25 cellular contexts compared by ENCODE assay signal in the genomic region with DNA sequence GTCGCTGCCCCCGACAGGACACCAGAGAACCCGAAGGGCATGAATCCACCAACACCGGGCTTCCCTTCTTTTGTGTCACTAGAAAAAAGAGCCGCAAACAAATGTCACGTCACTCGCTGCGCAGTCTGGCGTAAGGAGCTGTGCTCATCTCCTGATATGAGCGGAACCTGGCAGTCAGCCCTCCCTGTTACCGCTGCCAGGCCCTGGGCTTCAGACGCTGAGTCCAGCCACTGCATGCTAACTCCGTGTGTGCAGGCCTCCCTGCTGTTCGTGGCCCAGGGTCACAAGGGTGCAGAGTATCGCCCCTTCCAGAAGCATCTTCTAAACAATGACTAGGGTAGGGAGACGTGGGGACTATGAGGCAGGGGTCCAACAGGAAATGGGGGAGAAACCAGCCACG.
DNase-seq lines count a peak whose midpoint lies in the region; ATAC-seq lines count a peak whose summit lies in the region.
"Had no signal": no experiment of that assay in that cellular context is flagged by ENCODE, and none has a peak within 500 bp of the region (broad histone marks: within the 10 kb centered on the region; RNA-seq: fewer than 3 reads in every experiment).

No MANE protein-coding gene starts in this region.

- no peaks in the 10 kb centered on the region for H3K9me3 Mint-ChIP-seq in activated naive CD8-positive, alpha-beta T cell treated with anti-CD3 and anti-CD28 coated beads, Interleukin-2, amount 50 U/mL, for 24 hours
- H3K9me3 Mint-ChIP-seq in activated naive CD8-positive, alpha-beta T cell treated with anti-CD3 and anti-CD28 coated beads for 36 hours, result no peaks in the 10 kb centered on the region
- H3K9me3 Mint-ChIP-seq: IgD-negative memory B cell had no signal

- H3K27me3 ChIP-seq in mesenchymal stem cell (ENCODE audit: control insufficient read depth in 1 of 2, insufficient read depth in 1 of 2, low read length in 2 of 2) (no peaks in the 10 kb centered on the region), aorta (ENCODE audit: control insufficient read depth in 1 of 2, insufficient read depth in 2 of 2, low read length in 1 of 2) (no peaks in the 10 kb centered on the region)
- H3K27me3 ChIP-seq: hepatocyte, thyroid gland had no signal

- peak overlapping the region; percentile 80 for H3K9ac ChIP-seq in mesenchymal stem cell (ENCODE audit: low read length)
- H3K9ac ChIP-seq: parathyroid adenoma had no signal

- H3K4me1 ChIP-seq in mesenchymal stem cell (ENCODE audit: control insufficient read depth, insufficient read depth, low read depth, low read length), result peaks cover 35% of the 10 kb centered on the region
- peaks cover 0 to 2% of the 10 kb centered on the region in 2 donors for H3K4me1 ChIP-seq in aorta (ENCODE audit: control insufficient read depth in 1 of 2, insufficient read depth in 2 of 2, low read length in 2 of 2)
- H3K4me1 ChIP-seq: parathyroid adenoma, thyroid gland had no signal

- H3K18ac ChIP-seq in mesenchymal stem cell (ENCODE audit: low read depth in 1 of 2, low read length in 2 of 2), result peak overlapping the region; percentile 4 to 24

- no peak overlapping the region for H2AK5ac ChIP-seq in mesenchymal stem cell (ENCODE audit: low read length, severe bottlenecking)

- peak overlapping the region; percentile 46 for H3K27ac Mint-ChIP-seq in activated naive CD8-positive, alpha-beta T cell treated with anti-CD3 and anti-CD28 coated beads, Interleukin-2, amount 50 U/mL, for 24 hours
- H3K27ac Mint-ChIP-seq in activated naive CD8-positive, alpha-beta T cell treated with anti-CD3 and anti-CD28 coated beads for 36 hours, result no peak overlapping the region
- H3K27ac Mint-ChIP-seq: B cell had no signal

- H3K4me3 Mint-ChIP-seq in activated naive CD8-positive, alpha-beta T cell treated with anti-CD3 and anti-CD28 coated beads, Interleukin-2, amount 50 U/mL, for 24 hours, result no peak overlapping the region
- no peak overlapping the region for H3K4me3 Mint-ChIP-seq in activated naive CD8-positive, alpha-beta T cell treated with anti-CD3 and anti-CD28 coated beads for 36 hours
- H3K4me3 Mint-ChIP-seq: B cell, IgD-negative memory B cell had no signal

- H3K27me3 Mint-ChIP-seq in activated naive CD8-positive, alpha-beta T cell treated with anti-CD3 and anti-CD28 coated beads, Interleukin-2, amount 50 U/mL, for 24 hours, result no peaks in the 10 kb centered on the region
- H3K27me3 Mint-ChIP-seq in activated naive CD8-positive, alpha-beta T cell treated with anti-CD3 and anti-CD28 coated beads for 36 hours, result no peaks in the 10 kb centered on the region
- H3K27me3 Mint-ChIP-seq: B cell, IgD-negative memory B cell had no signal

- no peak for DNase-seq in activated naive CD8-positive, alpha-beta T cell treated with anti-CD3 and anti-CD28 coated beads, Interleukin-2, amount 50 U/mL, for 24 hours
- DNase-seq in activated naive CD8-positive, alpha-beta T cell treated with anti-CD3 and anti-CD28 coated beads for 36 hours, result no peak
- no peak for DNase-seq in epithelial cell of prostate (ENCODE audit: low read depth, low spot score)
- no peak for DNase-seq in mesenchymal stem cell
- peak; percentile 73 to 88 for DNase-seq in aorta
- DNase-seq in stimulated activated CD4-positive, alpha-beta T cell treated with anti-CD3 and anti-CD28 coated beads, Interleukin-4, amount 100 ng/mL, for 4 hours, result no peak
- DNase-seq: 8988T; activated CD8-positive, alpha-beta memory T cell treated with anti-CD3 and anti-CD28 coated beads, Interleukin-2, amount 50 U/mL, for 48 hours; activated gamma-delta T cell; central memory CD4-positive, alpha-beta T cell; effector memory CD4-positive, alpha-beta T cell; EL; NCI-H1436; NCI-H524; stimulated activated CD4-positive, alpha-beta T cell treated with anti-CD3 and anti-CD28 coated beads, Interleukin-1b, Interleukin-23, amount 100 ng/mL, for 48 hours; stimulated activated naive CD4-positive, alpha-beta T cell treated with Interleukin-2 at 50 U/mL for 16 hours; T-helper 2 cell had no signal

- intact Hi-C loops in aorta (cut with DNase I), result loop anchor here (5.0 kb wide), 2 partner anchors 68 to 73 kb away; a partner anchor contains a TSS

- no peak overlapping the region for H2BK5ac ChIP-seq in mesenchymal stem cell (ENCODE audit: low read depth, low read length, poor library complexity, severe bottlenecking)

- H3K4me3 ChIP-seq in mesenchymal stem cell (ENCODE audit: insufficient read depth in 1 of 2, low read depth in 1 of 2, low read length in 2 of 2) (no peak overlapping the region), aorta (ENCODE audit: low read length in 2 of 2) (no peak overlapping the region)
- H3K4me3 ChIP-seq: hepatocyte, SK-N-MC, thyroid gland had no signal

- peaks cover 44% of the 10 kb centered on the region for H3K79me1 ChIP-seq in mesenchymal stem cell (replicated peaks; ENCODE audit: low read length, poor library complexity, severe bottlenecking)

- no peak overlapping the region for H2BK15ac ChIP-seq in mesenchymal stem cell (ENCODE audit: low read depth, poor library complexity, severe bottlenecking)

- no peak overlapping the region for H2BK12ac ChIP-seq in mesenchymal stem cell (ENCODE audit: low read length in 2 of 2)

- no peak overlapping the region for H4K91ac ChIP-seq in mesenchymal stem cell (ENCODE audit: low read length)

- H3K9me3 ChIP-seq in mesenchymal stem cell (ENCODE audit: control insufficient read depth, low read length) (no peaks in the 10 kb centered on the region), aorta (ENCODE audit: control insufficient read depth, low read length) (no peaks in the 10 kb centered on the region)
- H3K9me3 ChIP-seq: thyroid gland had no signal

- H2BK120ac ChIP-seq in mesenchymal stem cell (ENCODE audit: low read depth, low read length), result no peak overlapping the region

- no peak overlapping the region for H3K14ac ChIP-seq in mesenchymal stem cell (ENCODE audit: low read length in 2 of 2)

- 91% methylated on average over 16 of the region's 17 CpGs for WGBS in mesenchymal stem cell
- 85 to 90% methylated on average over 17 of the region's 17 CpGs for WGBS in aorta, 2 donors

- no peak overlapping the region for H3K23ac ChIP-seq in mesenchymal stem cell (ENCODE audit: low read length in 2 of 2)

- peak overlapping the region; percentile 13 for H3K27ac ChIP-seq in epithelial cell of prostate
- no peak overlapping the region for H3K27ac ChIP-seq in mesenchymal stem cell (ENCODE audit: low read length, poor library complexity, severe bottlenecking)
- H3K27ac ChIP-seq in aorta (ENCODE audit: low read depth in 1 of 2, low read length in 2 of 2), result no peak overlapping the region
- H3K27ac ChIP-seq: hepatocyte, parathyroid adenoma, SK-N-MC had no signal

- H3K36me3 Mint-ChIP-seq in activated naive CD8-positive, alpha-beta T cell treated with anti-CD3 and anti-CD28 coated beads, Interleukin-2, amount 50 U/mL, for 24 hours (ENCODE audit: low read depth), result peaks cover 62% of the 10 kb centered on the region
- H3K36me3 Mint-ChIP-seq in activated naive CD8-positive, alpha-beta T cell treated with anti-CD3 and anti-CD28 coated beads for 36 hours, result peaks cover 37% of the 10 kb centered on the region

- H3K4me2 ChIP-seq in mesenchymal stem cell (ENCODE audit: low read length, poor library complexity, severe bottlenecking), result no peak overlapping the region
- H3K4me2 ChIP-seq: hepatocyte had no signal

- peaks cover 37 to 49% of the 10 kb centered on the region in 2 experiments for H3K36me3 ChIP-seq in mesenchymal stem cell (ENCODE audit: control insufficient read depth in 1 of 2, insufficient read depth in 2 of 2, low read depth in 1 of 2, low read length in 2 of 2)
- H3K36me3 ChIP-seq in aorta (ENCODE audit: control insufficient read depth in 1 of 2, insufficient read depth in 2 of 2, low read length in 1 of 2), result peaks cover 0 to 8% of the 10 kb centered on the region in 2 donors
- H3K36me3 ChIP-seq: thyroid gland had no signal

- H2AFZ ChIP-seq in mesenchymal stem cell (ENCODE audit: low read depth, low read length), result no peak overlapping the region
- H2AFZ ChIP-seq: hepatocyte, parathyroid adenoma had no signal

- H3K4me1 Mint-ChIP-seq in activated naive CD8-positive, alpha-beta T cell treated with anti-CD3 and anti-CD28 coated beads, Interleukin-2, amount 50 U/mL, for 24 hours, result no peaks in the 10 kb centered on the region
- no peaks in the 10 kb centered on the region for H3K4me1 Mint-ChIP-seq in activated naive CD8-positive, alpha-beta T cell treated with anti-CD3 and anti-CD28 coated beads for 36 hours
- H3K4me1 Mint-ChIP-seq: B cell, IgD-negative memory B cell had no signal

- H3K4ac ChIP-seq in mesenchymal stem cell (ENCODE audit: low read depth in 1 of 2, low read length in 2 of 2), result no peak overlapping the region

- no peak overlapping the region for H4K8ac ChIP-seq in mesenchymal stem cell (ENCODE audit: low read length)

- no peak for ATAC-seq in activated naive CD8-positive, alpha-beta T cell treated with anti-CD3 and anti-CD28 coated beads, Interleukin-2, amount 50 U/mL, for 24 hours
- peak; percentile 60 for ATAC-seq in aorta (ENCODE audit: low FRiP score)
- no peak for ATAC-seq in GM18907 (IDR thresholded peaks at IDR 0.05; ENCODE audit: unreplicated experiment)
- ATAC-seq in HG03520 (IDR thresholded peaks at IDR 0.05; ENCODE audit: unreplicated experiment), result no peak

Comparison
In these comparisons a context has a peak if more than half of its experiments do, and no peak if none do; other contexts are left out.
1. DNase-seq: peak in aorta (2 of 2); none in activated naive CD8-positive, alpha-beta T cell treated with anti-CD3 and anti-CD28 coated beads, Interleukin-2, amount 50 U/mL, for 24 hours (single experiment), activated naive CD8-positive, alpha-beta T cell treated with anti-CD3 and anti-CD28 coated beads for 36 hours (single experiment), epithelial cell of prostate (single experiment), mesenchymal stem cell (single experiment) and stimulated activated CD4-positive, alpha-beta T cell treated with anti-CD3 and anti-CD28 coated beads, Interleukin-4, amount 100 ng/mL, for 4 hours (0 of 2).